In the genomic region with DNA sequence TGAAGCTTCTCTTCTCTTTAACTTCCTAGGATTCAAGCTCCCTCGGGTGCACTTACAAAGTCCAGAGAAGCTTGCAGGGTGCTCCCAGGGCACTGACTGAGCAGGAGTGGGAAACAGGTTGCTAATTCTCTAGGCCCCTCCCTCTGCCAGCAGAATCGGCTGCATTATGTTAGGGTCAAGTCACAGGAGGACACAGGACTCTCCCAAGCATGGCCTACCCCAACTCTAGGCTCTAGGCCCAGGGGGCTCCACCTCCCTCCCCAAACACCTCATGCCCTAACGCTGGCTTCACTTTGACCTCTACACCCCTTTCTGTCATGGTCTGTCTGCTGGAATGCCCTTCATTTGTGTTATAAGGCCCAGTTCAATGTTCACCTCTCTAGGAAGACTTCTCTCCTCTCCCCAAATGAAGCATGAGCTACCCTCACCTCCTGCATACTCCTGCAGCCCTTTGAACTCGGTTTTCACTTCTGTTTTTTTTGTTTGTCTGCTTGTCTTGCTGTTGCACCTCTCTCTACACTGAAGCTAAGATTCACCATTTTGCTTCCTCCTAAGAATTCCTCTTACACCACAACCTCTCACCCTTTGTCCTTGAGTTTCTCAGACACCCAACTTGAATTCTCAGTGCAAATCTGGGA, we compare ENCODE assay signal across 20 cellular contexts.
DNase-seq lines count a peak whose midpoint lies in the region; ATAC-seq, FAIRE-seq and TF ChIP-seq lines count a peak whose summit lies in the region.
"Had no signal": no experiment of that assay in that cellular context is flagged by ENCODE, and none has a peak within 500 bp of the region (broad histone marks: within the 10 kb centered on the region; RNA-seq: fewer than 3 reads in every experiment).

No MANE protein-coding gene starts in this region.

- CTCF ChIA-PET in GM12878 (lab: Yijun Ruan, JAX) = interaction anchor here (0.9 to 3.1 kb wide), 6 partner anchors 11 to 53 kb away, joined by 3 to 8 read pairs (median 4); no protein-coding TSS in a partner anchor

- no peak overlapping the region; the same call in 1 of the 2 replicates for H2AFZ ChIP-seq in GM12878 (ENCODE audit: control insufficient read depth, low read depth, low read length)

- H3K27me3 ChIP-seq in GM12878 (replicated peaks in 1 of 2; ENCODE audit: control insufficient read depth in 2 of 2, insufficient read depth in 2 of 2, low read length in 1 of 2) (no peaks in the 10 kb centered on the region), rectal smooth muscle tissue (ENCODE audit: control insufficient read depth, insufficient read depth, low read length) (no peaks in the 10 kb centered on the region), SJCRH30 (peaks cover 4% of the 10 kb centered on the region; the same call in 1 of the 2 replicates)
- H3K27me3 ChIP-seq: pancreas had no signal

- POLR2A ChIA-PET in GM12878 (lab: Charles Lee) = interaction anchor here (0.9 to 1.6 kb wide), 3 partner anchors 9 to 39 kb away, joined by 4 to 10 read pairs (median 5); no protein-coding TSS in a partner anchor

- SMC1A ChIA-PET in GM12878 (lab: Charles Lee; ENCODE audit: uncharacterized antibody, unreplicated experiment) = interaction anchor here (0.8 to 2.0 kb wide), 20 partner anchors 9 to 435 kb away, joined by 3 to 14 read pairs (median 4); no protein-coding TSS in a partner anchor

- DNase-seq in GM12864 (ENCODE audit: low read depth) (peak; percentile 24), GM12878 (ENCODE audit: low read depth, low spot score) (peak; percentile 40), omental fat pad (ENCODE audit: low spot score) (no peak), SJCRH30 (no peak), NCI-H187 (lab: John Stamatoyannopoulos, UW) (no peak), NCI-H2081 (lab: John Stamatoyannopoulos, UW) (no peak)
- DNase-seq: activated CD4-positive, alpha-beta T cell treated with anti-CD3 and anti-CD28 coated beads for 4 hours; activated CD8-positive, alpha-beta memory T cell treated with anti-CD3 and anti-CD28 coated beads, Interleukin-2, amount 50 U/mL, for 4 hours; AML-193; amniotic stem cell; caudate nucleus; left ventricle myocardium superior; mucosa of descending colon; NCI-H1694; NCI-H446 treated with DMSO at 0.1 percent for 48 hours; OCI-M1; pancreas; stimulated activated CD4-positive, alpha-beta T cell treated with anti-CD3 and anti-CD28 coated beads, Interleukin-4, amount 100 ng/mL, for 1 hour had no signal

- FAIRE-seq in GM12878 (lab: Jason Lieb, UNC) = no peak
- FAIRE-seq: pancreas had no signal

- 0 out of 2 replicates have a peak, but pooled peaks have one; percentile 2 for TF ChIP-seq RAD21 in GM12878 (IDR thresholded peaks at IDR 0.05; ENCODE audit: insufficient read depth, low read depth, low read length)

- intact Hi-C loops in GM12878 (cut with micrococcal nuclease; ENCODE audit: unreplicated experiment) = no loop called here

- RAD21 ChIA-PET in GM12878 (lab: Charles Lee; ENCODE audit: unreplicated experiment) = interaction anchor here (0.9 to 1.5 kb wide), 14 partner anchors 8 to 260 kb away, joined by 3 to 9 read pairs (median 4); no protein-coding TSS in a partner anchor

- H3K9me3 ChIP-seq in GM12878 (replicated peaks; ENCODE audit: control insufficient read depth, insufficient read depth, low read length) (peaks cover 5% of the 10 kb centered on the region; the same call in 2 of the 3 replicates), SJCRH30 (replicated peaks) (no peaks in the 10 kb centered on the region)
- H3K9me3 ChIP-seq: mucosa of descending colon, pancreas had no signal

- no TSS peak for BruUV-seq in GM12878 (replicated peaks; lab: Mats Ljungman, UMichigan)

- H3K9ac ChIP-seq in GM12878 (ENCODE audit: control insufficient read depth, insufficient read depth, low read length) (no peak overlapping the region), rectal smooth muscle tissue (ENCODE audit: low read length) (no peak overlapping the region)

- WGBS in GM12878 (ENCODE audit: insufficient coverage, insufficient replicate concordance, low lambda C conversion rate, missing lambda C conversion rate) = 34% methylated on average over 4 of the region's 4 CpGs

- no peaks in the 10 kb centered on the region for H3K79me2 ChIP-seq in GM12878 (ENCODE audit: control insufficient read depth, insufficient read depth, low read length)

- TF ChIP-seq EP300 in GM12878 (IDR thresholded peaks at IDR 0.05; ENCODE audit: borderline replicate concordance in 1 of 2, control insufficient read depth in 1 of 2, low read depth in 2 of 2, low read length in 2 of 2) = 0 out of 4 replicates have a peak, but pooled peaks of 1 of the 2 experiments have one; percentile 25

- no peaks in the 10 kb centered on the region for H3K4me1 ChIP-seq in GM12878 (ENCODE audit: control insufficient read depth, insufficient read depth, low read length)
- H3K4me1 ChIP-seq in rectal smooth muscle tissue (ENCODE audit: control insufficient read depth, insufficient read depth, low read length) = peaks cover 18% of the 10 kb centered on the region
- no peaks in the 10 kb centered on the region for H3K4me1 ChIP-seq in SJCRH30
- H3K4me1 ChIP-seq: pancreas had no signal

- H4K20me1 ChIP-seq in GM12878 (ENCODE audit: control insufficient read depth, insufficient read depth) = no peaks in the 10 kb centered on the region

- no peak for TF ChIP-seq CTCF in GM12864 (IDR thresholded peaks at IDR 0.05; ENCODE audit: low read depth, low read length, missing control alignments)
- TF ChIP-seq CTCF in GM12878 (IDR thresholded peaks at IDR 0.05 in 2 of 3, conservative IDR thresholded peaks at IDR 0.05 in 1 of 3; ENCODE audit: control insufficient read depth in 2 of 3, extremely low read depth in 1 of 3, insufficient read depth in 1 of 3, low read depth in 3 of 3, low read length in 3 of 3) = no peak
- TF ChIP-seq CTCF in omental fat pad (IDR thresholded peaks at IDR 0.05) = no peak

- ATAC-seq in HG02759 (IDR thresholded peaks at IDR 0.05; ENCODE audit: unreplicated experiment) (peak; percentile 62), GM12878 (peak; percentile 90), omental fat pad (ENCODE audit: low FRiP score) (no peak)
- ATAC-seq: left ventricle myocardium superior, mucosa of descending colon, pancreas had no signal

- no peak for TF ChIP-seq POLR2A in GM12878 (IDR thresholded peaks at IDR 0.05; ENCODE audit: low read depth, low read length)

- H3K4me2 ChIP-seq in GM12878 (ENCODE audit: control insufficient read depth, insufficient read depth) = no peak overlapping the region

- in situ Hi-C loops in GM12878 (cut with MboI) = no loop called here

- H3K36me3 ChIP-seq in GM12878 (ENCODE audit: control insufficient read depth in 2 of 2, insufficient read depth in 2 of 2, low read length in 1 of 2) = no peaks in the 10 kb centered on the region
- no peaks in the 10 kb centered on the region for H3K36me3 ChIP-seq in rectal smooth muscle tissue (ENCODE audit: control insufficient read depth, insufficient read depth, low read length)
- H3K36me3 ChIP-seq in SJCRH30 = no peaks in the 10 kb centered on the region
- H3K36me3 ChIP-seq: pancreas had no signal

- H3K4me3 ChIP-seq in GM12864 (ENCODE audit: low read depth, low read length) (no peak overlapping the region), GM12878 (no peak overlapping the region), rectal smooth muscle tissue (ENCODE audit: low read length) (no peak overlapping the region), SJCRH30 (no peak overlapping the region)
- H3K4me3 ChIP-seq: mucosa of descending colon, pancreas had no signal

- H3K27ac ChIP-seq in GM12878 (ENCODE audit: control insufficient read depth, insufficient read depth) = no peak overlapping the region
- peak overlapping the region; percentile 51 for H3K27ac ChIP-seq in rectal smooth muscle tissue (ENCODE audit: low read depth, low read length)
- H3K27ac ChIP-seq in SJCRH30 = no peak overlapping the region
- H3K27ac ChIP-seq: pancreas had no signal

TF ChIP-seq in GM12878, 131 proteins besides CTCF, POLR2A, EP300 and RAD21 (continues in another document):
- TF ChIP-seq CBFB (IDR thresholded peaks at IDR 0.05; ENCODE audit: low read depth) (no peak), MEF2A (IDR thresholded peaks at IDR 0.05; ENCODE audit: insufficient read depth, low read depth, low read length) (no peak), ZNF622 (IDR thresholded peaks at IDR 0.05) (no peak), GABPA (IDR thresholded peaks at IDR 0.05; ENCODE audit: low read depth) (no peak), NBN (IDR thresholded peaks at IDR 0.05) (no peak), SMAD1 (IDR thresholded peaks at IDR 0.05; ENCODE audit: low read depth, partially characterized antibody) (no peak), MYB (IDR thresholded peaks at IDR 0.05; ENCODE audit: borderline replicate concordance, low read depth, low read length) (no peak), RUNX3 (IDR thresholded peaks at IDR 0.05; ENCODE audit: low read length) (0 out of 2 replicates have a peak, but pooled peaks have one; percentile 12), SUZ12 (IDR thresholded peaks at IDR 0.05; ENCODE audit: unreplicated experiment) (no peak), LARP7 (IDR thresholded peaks at IDR 0.05) (0 out of 2 replicates have a peak, but pooled peaks have one; percentile 17), ZNF24 (IDR thresholded peaks at IDR 0.05) (no peak; the same call in 1 of the 2 replicates), KLF5 (IDR thresholded peaks at IDR 0.05; ENCODE audit: partially characterized antibody) (no peak), SRF (IDR thresholded peaks at IDR 0.05; ENCODE audit: low read depth in 2 of 2, low read length in 2 of 2) (no peak), SMC3 (IDR thresholded peaks at IDR 0.05; ENCODE audit: borderline replicate concordance, low read length) (no peak; the same call in 1 of the 2 replicates)
- TF ChIP-seq, protein P1, sequence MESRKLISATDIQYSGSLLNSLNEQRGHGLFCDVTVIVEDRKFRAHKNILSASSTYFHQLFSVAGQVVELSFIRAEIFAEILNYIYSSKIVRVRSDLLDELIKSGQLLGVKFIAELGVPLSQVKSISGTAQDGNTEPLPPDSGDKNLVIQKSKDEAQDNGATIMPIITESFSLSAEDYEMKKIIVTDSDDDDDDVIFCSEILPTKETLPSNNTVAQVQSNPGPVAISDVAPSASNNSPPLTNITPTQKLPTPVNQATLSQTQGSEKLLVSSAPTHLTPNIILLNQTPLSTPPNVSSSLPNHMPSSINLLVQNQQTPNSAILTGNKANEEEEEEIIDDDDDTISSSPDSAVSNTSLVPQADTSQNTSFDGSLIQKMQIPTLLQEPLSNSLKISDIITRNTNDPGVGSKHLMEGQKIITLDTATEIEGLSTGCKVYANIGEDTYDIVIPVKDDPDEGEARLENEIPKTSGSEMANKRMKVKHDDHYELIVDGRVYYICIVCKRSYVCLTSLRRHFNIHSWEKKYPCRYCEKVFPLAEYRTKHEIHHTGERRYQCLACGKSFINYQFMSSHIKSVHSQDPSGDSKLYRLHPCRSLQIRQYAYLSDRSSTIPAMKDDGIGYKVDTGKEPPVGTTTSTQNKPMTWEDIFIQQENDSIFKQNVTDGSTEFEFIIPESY (IDR thresholded peaks at IDR 0.05) = no peak
- TF ChIP-seq, protein P2, sequence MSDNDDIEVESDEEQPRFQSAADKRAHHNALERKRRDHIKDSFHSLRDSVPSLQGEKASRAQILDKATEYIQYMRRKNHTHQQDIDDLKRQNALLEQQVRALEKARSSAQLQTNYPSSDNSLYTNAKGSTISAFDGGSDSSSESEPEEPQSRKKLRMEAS (IDR thresholded peaks at IDR 0.05; ENCODE audit: low read depth, low read length) = no peak

Comparison
In these comparisons a context has a peak if more than half of its experiments do, and no peak if none do; other contexts are left out.
1. DNase-seq: peak in GM12864 (single experiment) and GM12878 (single experiment); none in omental fat pad (single experiment), SJCRH30 (0 of 2), NCI-H187 (0 of 2) and NCI-H2081 (0 of 2).